ENCODE assay signal across 18 cellular contexts in the genomic region with DNA sequence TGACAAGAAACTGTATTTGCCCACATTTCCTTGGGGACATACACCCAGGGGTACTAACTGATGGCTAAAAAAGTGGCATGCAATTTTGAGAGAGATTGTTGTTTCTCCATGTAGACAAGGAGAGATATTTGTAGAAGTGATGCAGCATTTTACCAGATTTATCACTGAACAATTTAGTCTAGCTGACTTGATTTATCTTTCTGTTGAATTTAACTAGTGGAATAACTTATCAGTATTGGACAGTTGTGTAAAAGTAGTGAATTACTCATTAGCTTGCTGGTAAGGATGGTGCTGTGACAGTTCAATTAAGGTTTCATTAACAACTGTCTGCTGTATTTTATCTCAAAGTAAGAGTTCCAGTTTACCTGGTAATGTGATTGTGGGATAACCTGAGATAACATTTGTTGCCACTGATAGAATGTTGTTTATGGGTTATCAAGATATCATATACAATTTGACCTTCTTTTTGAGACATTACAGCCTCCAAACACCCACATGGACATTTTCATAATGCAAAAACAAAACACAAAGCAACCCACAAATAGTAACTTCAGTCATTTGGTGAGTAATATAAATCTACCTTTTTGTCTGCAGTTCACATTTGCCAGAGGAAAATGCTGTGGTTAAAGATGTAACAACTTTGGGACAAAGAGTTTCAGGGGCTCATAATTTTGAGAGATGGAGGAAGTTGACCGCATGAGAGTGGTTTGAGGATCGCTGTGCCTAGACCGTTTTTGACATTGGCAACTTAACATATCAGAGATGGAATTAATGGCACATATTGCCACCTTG. TPM values are rescaled to one million over a fixed set of nuclear protein-coding genes. Genes with fewer than 3 reads are reported as not detected.
A peak's percentile ranks its signal among the peaks of the same experiment; 100 is the strongest.
DNase-seq lines count a peak whose midpoint lies in the region; ATAC-seq, FAIRE-seq and TF ChIP-seq lines count a peak whose summit lies in the region.
"Had no signal": no experiment of that assay in that cellular context is flagged by ENCODE, and none has a peak within 500 bp of the region (broad histone marks: within the 10 kb centered on the region; RNA-seq: fewer than 3 reads in every experiment).

No MANE protein-coding gene starts in this region.

- CTCF ChIA-PET in activated CD4-positive, alpha-beta memory T cell treated with anti-CD3 and anti-CD28 coated beads for 36 hours (lab: Charles Lee) = interaction anchor here (0.8 kb wide), 1 partner anchor 12 kb away, joined by 5 read pairs; no protein-coding TSS in a partner anchor
- CTCF ChIA-PET in activated CD4-positive, alpha-beta memory T cell treated with anti-CD3 and anti-CD28 coated beads, Interleukin-2, amount 10 ng/mL, durations not matched to agents 7 days and 5 days (lab: Charles Lee) = no interaction called here
- CTCF ChIA-PET in GM12878 (lab: Yijun Ruan, JAX) = interaction anchor here (0.7 to 1.2 kb wide), 2 partner anchors 88 to 290 kb away, joined by 3 read pairs; no protein-coding TSS in a partner anchor

- intact Hi-C loops in activated CD4-positive, alpha-beta memory T cell treated with anti-CD3 and anti-CD28 coated beads for 36 hours (cut with micrococcal nuclease) = loop anchor here (1.0 kb wide), 1 partner anchor 12 kb away; no protein-coding TSS in a partner anchor
- intact Hi-C loops in GM12878 (cut with micrococcal nuclease; ENCODE audit: unreplicated experiment) = loop anchor here (5.0 kb wide), 1 partner anchor 71 kb away; no protein-coding TSS in a partner anchor

- H3K79me2 ChIP-seq in KMS-11 (ENCODE audit: insufficient read depth, low read depth) (peaks cover 48% of the 10 kb centered on the region), GM12878 (ENCODE audit: control insufficient read depth, insufficient read depth, low read length) (peaks cover 58% of the 10 kb centered on the region), smooth muscle cell (ENCODE audit: low read depth) (peaks cover 86% of the 10 kb centered on the region)

- TF ChIP-seq RAD21 in GM12878 (IDR thresholded peaks at IDR 0.05; ENCODE audit: insufficient read depth, low read depth, low read length) = no peak

- H3K4me1 Mint-ChIP-seq in activated CD4-positive, alpha-beta memory T cell treated with anti-CD3 and anti-CD28 coated beads for 36 hours (ENCODE audit: low read depth) = peaks cover 77% of the 10 kb centered on the region
- peaks cover 47% of the 10 kb centered on the region for H3K4me1 Mint-ChIP-seq in activated CD4-positive, alpha-beta memory T cell treated with anti-CD3 and anti-CD28 coated beads, Interleukin-2, amount 10 ng/mL, durations not matched to agents 7 days and 5 days

- H3K9me3 ChIP-seq in GM12878 (replicated peaks; ENCODE audit: control insufficient read depth, insufficient read depth, low read length) = no peaks in the 10 kb centered on the region
- no peaks in the 10 kb centered on the region for H3K9me3 ChIP-seq in smooth muscle cell (replicated peaks; ENCODE audit: low read depth)
- H3K9me3 ChIP-seq: A549, ascending aorta, thyroid gland had no signal

- TF ChIP-seq POLR2A in GM12878 (IDR thresholded peaks at IDR 0.05; ENCODE audit: low read depth, low read length) = no peak

- H3K4me3 ChIP-seq in KMS-11 (IDR thresholded peaks at IDR 0.05; ENCODE audit: insufficient read depth, low read depth, low read length) (no peak overlapping the region), GM12878 (peak overlapping the region; percentile 59), smooth muscle cell (no peak overlapping the region)
- H3K4me3 ChIP-seq: A549 had no signal

- BruUV-seq in GM12878 (replicated peaks; lab: Mats Ljungman, UMichigan) = no TSS peak

- TF ChIP-seq EP300 in GM12878 (IDR thresholded peaks at IDR 0.05; ENCODE audit: borderline replicate concordance in 1 of 2, control insufficient read depth in 1 of 2, low read depth in 2 of 2, low read length in 2 of 2) = peak; percentile 13 to 65; a peak in 1 of 4 replicates

- no peaks in the 10 kb centered on the region for H3K27me3 Mint-ChIP-seq in activated CD4-positive, alpha-beta memory T cell treated with anti-CD3 and anti-CD28 coated beads for 36 hours
- H3K27me3 Mint-ChIP-seq in activated CD4-positive, alpha-beta memory T cell treated with anti-CD3 and anti-CD28 coated beads, Interleukin-2, amount 10 ng/mL, durations not matched to agents 7 days and 5 days = no peaks in the 10 kb centered on the region

- RAD21 ChIA-PET in GM12878 (lab: Charles Lee; ENCODE audit: unreplicated experiment) = interaction anchor here (1.7 kb wide), 1 partner anchor 12 kb away, joined by 10 read pairs; no protein-coding TSS in a partner anchor

- peak; percentile 44 for FAIRE-seq in GM12878 (lab: Jason Lieb, UNC)
- FAIRE-seq: A549 had no signal

- POLR2A ChIA-PET in activated CD4-positive, alpha-beta memory T cell treated with anti-CD3 and anti-CD28 coated beads for 36 hours (lab: Charles Lee) = no interaction called here
- POLR2A ChIA-PET in activated CD4-positive, alpha-beta memory T cell treated with anti-CD3 and anti-CD28 coated beads, Interleukin-2, amount 10 ng/mL, durations not matched to agents 7 days and 5 days (lab: Charles Lee) = no interaction called here
- POLR2A ChIA-PET in GM12878 (lab: Charles Lee) = interaction anchor here (1.3 kb wide), 1 partner anchor 9 kb away, joined by 10 read pairs; no protein-coding TSS in a partner anchor

- no peaks in the 10 kb centered on the region for H3F3A ChIP-seq in smooth muscle cell (ENCODE audit: low read depth)

- peaks cover 31% of the 10 kb centered on the region for H3K4me1 ChIP-seq in KMS-11 (ENCODE audit: low read depth, poor library complexity, severe bottlenecking)
- H3K4me1 ChIP-seq in GM12878 (ENCODE audit: control insufficient read depth, insufficient read depth, low read length) = peaks cover 10% of the 10 kb centered on the region
- H3K4me1 ChIP-seq in smooth muscle cell (ENCODE audit: low read depth) = peaks cover 46% of the 10 kb centered on the region

- H3K9me3 Mint-ChIP-seq in activated CD4-positive, alpha-beta memory T cell treated with anti-CD3 and anti-CD28 coated beads for 36 hours = no peaks in the 10 kb centered on the region
- no peaks in the 10 kb centered on the region for H3K9me3 Mint-ChIP-seq in activated CD4-positive, alpha-beta memory T cell treated with anti-CD3 and anti-CD28 coated beads, Interleukin-2, amount 10 ng/mL, durations not matched to agents 7 days and 5 days

- DNase-seq in activated CD4-positive, alpha-beta memory T cell treated with anti-CD3 and anti-CD28 coated beads for 36 hours = peak; percentile 22
- no peak for DNase-seq in activated CD4-positive, alpha-beta memory T cell treated with anti-CD3 and anti-CD28 coated beads, Interleukin-2, amount 10 ng/mL, durations not matched to agents 7 days and 5 days
- peak; percentile 35 for DNase-seq in GM12878 (ENCODE audit: low read depth, low spot score)
- DNase-seq in smooth muscle cell (lab: John Stamatoyannopoulos, UW; ENCODE audit: unreplicated experiment) = no peak
- DNase-seq in COLO668 (lab: John Stamatoyannopoulos, UW; ENCODE audit: unreplicated experiment) = no peak
- DNase-seq: KG1; mesendoderm; NCI-H1930; NCI-H82; stimulated activated CD4-positive, alpha-beta T cell treated with anti-CD3 and anti-CD28 coated beads, Interleukin-12 subunit alpha, Interleukin-12 subunit beta, amount 100 ng/mL, for 4 hours had no signal

- H3K36me3 Mint-ChIP-seq in activated CD4-positive, alpha-beta memory T cell treated with anti-CD3 and anti-CD28 coated beads for 36 hours = peaks cover 2% of the 10 kb centered on the region
- peaks cover 33% of the 10 kb centered on the region for H3K36me3 Mint-ChIP-seq in activated CD4-positive, alpha-beta memory T cell treated with anti-CD3 and anti-CD28 coated beads, Interleukin-2, amount 10 ng/mL, durations not matched to agents 7 days and 5 days (ENCODE audit: low read depth)

- H3K9ac ChIP-seq in KMS-11 (no peak overlapping the region), GM12878 (ENCODE audit: control insufficient read depth, insufficient read depth, low read length) (no peak overlapping the region; the same call in 1 of the 2 replicates), smooth muscle cell (ENCODE audit: low read depth) (no peak overlapping the region)
- H3K9ac ChIP-seq: parathyroid adenoma had no signal

- TF ChIP-seq CTCF in KMS-11 (conservative IDR thresholded peaks at IDR 0.05; ENCODE audit: low read depth, low read length) (no peak), GM12878 (IDR thresholded peaks at IDR 0.05 in 2 of 3, conservative IDR thresholded peaks at IDR 0.05 in 1 of 3; ENCODE audit: control insufficient read depth in 2 of 3, extremely low read depth in 1 of 3, insufficient read depth in 1 of 3, low read depth in 3 of 3, low read length in 3 of 3) (no peak), smooth muscle cell (IDR thresholded peaks at IDR 0.05; ENCODE audit: borderline replicate concordance, insufficient read depth, poor library complexity, severe bottlenecking) (no peak)

- H3K27me3 ChIP-seq in KMS-11 (ENCODE audit: insufficient read depth, low read depth) (no peaks in the 10 kb centered on the region), GM12878 (replicated peaks in 1 of 2; ENCODE audit: control insufficient read depth in 2 of 2, insufficient read depth in 2 of 2, low read length in 1 of 2) (no peaks in the 10 kb centered on the region), smooth muscle cell (ENCODE audit: low read depth) (no peaks in the 10 kb centered on the region)
- H3K27me3 ChIP-seq: ascending aorta, thyroid gland had no signal

- WGBS in GM12878 (ENCODE audit: insufficient coverage, insufficient replicate concordance, low lambda C conversion rate, missing lambda C conversion rate) = 2% methylated on average over 3 of the region's 3 CpGs
- 92% methylated on average over 3 of the region's 3 CpGs for WGBS in smooth muscle cell (ENCODE audit: low lambda C conversion rate)

- H2AFZ ChIP-seq in KMS-11 (ENCODE audit: low read depth) = no peak overlapping the region
- no peak overlapping the region for H2AFZ ChIP-seq in GM12878 (ENCODE audit: control insufficient read depth, low read depth, low read length)
- no peak overlapping the region for H2AFZ ChIP-seq in smooth muscle cell (ENCODE audit: low read depth)
- H2AFZ ChIP-seq: parathyroid adenoma had no signal

- H3K27ac ChIP-seq in KMS-11 (no peak overlapping the region), GM12878 (ENCODE audit: control insufficient read depth, insufficient read depth) (no peak overlapping the region; the same call in 1 of the 2 replicates), smooth muscle cell (ENCODE audit: low read depth) (no peak overlapping the region)
- H3K27ac ChIP-seq: A549, ascending aorta, parathyroid adenoma had no signal

- H3K36me3 ChIP-seq in KMS-11 (ENCODE audit: insufficient read depth) = no peaks in the 10 kb centered on the region
- no peaks in the 10 kb centered on the region for H3K36me3 ChIP-seq in GM12878 (ENCODE audit: control insufficient read depth in 2 of 2, insufficient read depth in 2 of 2, low read length in 1 of 2)
- H3K36me3 ChIP-seq in smooth muscle cell (ENCODE audit: low read depth) = no peaks in the 10 kb centered on the region
- H3K36me3 ChIP-seq: ascending aorta, thyroid gland had no signal

- H3K4me2 ChIP-seq in KMS-11 = 0 out of 2 replicates have a peak overlapping the region, but pooled peaks have one; percentile 10
- peak overlapping the region; percentile 88 for H3K4me2 ChIP-seq in GM12878 (ENCODE audit: control insufficient read depth, insufficient read depth)
- peak overlapping the region; percentile 95 for H3K4me2 ChIP-seq in smooth muscle cell
- H3K4me2 ChIP-seq: A549 had no signal

- SMC1A ChIA-PET in GM12878 (lab: Charles Lee; ENCODE audit: uncharacterized antibody, unreplicated experiment) = interaction anchor here (1.1 to 10.0 kb wide), 3 partner anchors 8 to 13 kb away, joined by 3 to 72 read pairs (median 5); no protein-coding TSS in a partner anchor

- in situ Hi-C loops in GM12878 (cut with MboI) = loop anchor here (10.0 kb wide), 1 partner anchor 501 kb away; no protein-coding TSS in a partner anchor

- ATAC-seq in GM12878 = no peak; the same call in 2 of the 3 replicates
- no peak for ATAC-seq in HG03039 (IDR thresholded peaks at IDR 0.05; ENCODE audit: unreplicated experiment)
- ATAC-seq in GM21528 (IDR thresholded peaks at IDR 0.05; ENCODE audit: low FRiP score, unreplicated experiment) = no peak
- ATAC-seq: A549, Right ventricle myocardium inferior had no signal

- H3K4me3 Mint-ChIP-seq in activated CD4-positive, alpha-beta memory T cell treated with anti-CD3 and anti-CD28 coated beads for 36 hours = no peak overlapping the region
- no peak overlapping the region for H3K4me3 Mint-ChIP-seq in activated CD4-positive, alpha-beta memory T cell treated with anti-CD3 and anti-CD28 coated beads, Interleukin-2, amount 10 ng/mL, durations not matched to agents 7 days and 5 days

- no peak overlapping the region for H3K27ac Mint-ChIP-seq in activated CD4-positive, alpha-beta memory T cell treated with anti-CD3 and anti-CD28 coated beads for 36 hours
- H3K27ac Mint-ChIP-seq in activated CD4-positive, alpha-beta memory T cell treated with anti-CD3 and anti-CD28 coated beads, Interleukin-2, amount 10 ng/mL, durations not matched to agents 7 days and 5 days = no peak overlapping the region

- H4K20me1 ChIP-seq in KMS-11 (ENCODE audit: insufficient read depth) = no peaks in the 10 kb centered on the region
- no peaks in the 10 kb centered on the region for H4K20me1 ChIP-seq in GM12878 (ENCODE audit: control insufficient read depth, insufficient read depth)
- peaks cover 88% of the 10 kb centered on the region for H4K20me1 ChIP-seq in smooth muscle cell (ENCODE audit: low read depth)

RNA-seq across cellular contexts. Expression of gene NLK, which starts 3.8 kb away (rescaled TPM):
- 1 to 10 TPM; 6.8 to 8.3 TPM for total RNA-seq in activated CD4-positive, alpha-beta memory T cell treated with anti-CD3 and anti-CD28 coated beads for 36 hours
- total RNA-seq in activated CD4-positive, alpha-beta memory T cell treated with anti-CD3 and anti-CD28 coated beads, Interleukin-2, amount 10 ng/mL, durations not matched to agents 7 days and 5 days = 10 to 100 TPM; 10.7 to 12.8 TPM
- total RNA-seq in GM12878 (2013; cell fraction: nucleolus; rRNA removed) = 77.0 and 80.2 TPM in 2 replicates
- total RNA-seq in GM12878 (2014; rRNA removed) (17.8 and 19.3 TPM in 2 replicates), GM12878 (2014; rRNA removed; fragmentation: Illumina TruSeq; extraction: Trizol) (16.1 and 17.5 TPM in 2 replicates), GM12878 (2021) (15.9 and 16.0 TPM in 2 replicates), smooth muscle cell (10.1 and 18.0 TPM in 2 replicates)
- 6.9 TPM for polyA plus RNA-seq in GM12878 (2011; ENCODE audit: low read depth)
- polyA plus RNA-seq in GM12878 (2011; rRNA removed) (22.9 and 24.8 TPM in 2 replicates), GM12878 (2014; fragmentation: Illumina TruSeq; extraction: Trizol) (15.5 and 24.8 TPM in 2 replicates), GM12878 (2014; fragmentation: Nextera tagmentation; extraction: Ambion mirVana) (1 to 10 TPM; 5.0 to 6.0 TPM), GM12878 (2014; rRNA removed) (14.5 and 15.7 TPM in 2 replicates), GM12878 (2016; fragmentation: Nextera tagmentation; extraction: Ambion mirVana) (1 to 10 TPM; 5.7 to 7.0 TPM), smooth muscle cell (1.8 and 5.0 TPM in 2 replicates)
- polyA plus RNA-seq in GM12878 (2011; cell fraction: cytosol; rRNA removed) = 12.5 and 14.8 TPM in 2 replicates
- polyA plus RNA-seq in GM12878 (2011; cell fraction: nucleus; rRNA removed) = 30.6 and 31.9 TPM in 2 replicates
- polyA plus RNA-seq in GM12878 (2012) = 9.7 and 11.2 TPM in 2 replicates
- polyA minus RNA-seq in GM12878 (2011; rRNA and poly(A)+ RNA removed) = 28.1 and 50.4 TPM in 2 replicates
- 7.1 and 12.8 TPM in 2 replicates for polyA minus RNA-seq in GM12878 (2011; cell fraction: cytosol; rRNA and poly(A)+ RNA removed)
- 49.1 and 77.6 TPM in 2 replicates for polyA minus RNA-seq in GM12878 (2011; cell fraction: nucleus; rRNA and poly(A)+ RNA removed)

Comparison
In these comparisons a context has a peak if more than half of its experiments do, and no peak if none do; other contexts are left out.
1. DNase-seq: peak in activated CD4-positive, alpha-beta memory T cell treated with anti-CD3 and anti-CD28 coated beads for 36 hours (single experiment) and GM12878 (single experiment); none in activated CD4-positive, alpha-beta memory T cell treated with anti-CD3 and anti-CD28 coated beads, Interleukin-2, amount 10 ng/mL, durations not matched to agents 7 days and 5 days (single experiment), smooth muscle cell (single experiment) and COLO668 (single experiment).
2. H3K4me2 ChIP-seq: peak in every context shown above with its lines; median percentile 95 in smooth muscle cell; 88 in GM12878; 10 in KMS-11.